ENCODE assay signal across 4 cellular contexts in genomic region chr14:46861753-46862152, GRCh38.
TF ChIP-seq lines count a peak whose summit lies in the region.

No MANE protein-coding gene starts in this region.

TF ChIP-seq in HepG2, 621 proteins besides CTCF, POLR2A, EP300 and RAD21:
- TF ChIP-seq NCOR1 (IDR thresholded peaks at IDR 0.05; ENCODE audit: borderline replicate concordance, low read length) (no peak), XRCC5 (optimal IDR thresholded peaks at IDR 0.05; ENCODE audit: low read length) (no peak), ZNF75D (CRISPR knock-in tag; IDR thresholded peaks at IDR 0.05; ENCODE audit: borderline replicate concordance) (no peak), MAFG (CRISPR knock-in tag; IDR thresholded peaks at IDR 0.05) (no peak), FOSL1 (CRISPR knock-in tag; IDR thresholded peaks at IDR 0.05; ENCODE audit: borderline replicate concordance) (no peak), HOXA5 (CRISPR knock-in tag; IDR thresholded peaks at IDR 0.05) (no peak), POLR2AphosphoS5 (IDR thresholded peaks at IDR 0.05; ENCODE audit: low read depth, low read length) (no peak), MED13 (CRISPR knock-in tag; IDR thresholded peaks at IDR 0.05) (no peak), MAFK (conservative IDR thresholded peaks at IDR 0.05 in 1 of 2, IDR thresholded peaks at IDR 0.05 in 1 of 2; ENCODE audit: low read length in 2 of 2) (peak; percentile 68 to 83), FOXP4 (CRISPR knock-in tag; IDR thresholded peaks at IDR 0.05) (no peak), SMAD1 (CRISPR knock-in tag; IDR thresholded peaks at IDR 0.05; ENCODE audit: borderline replicate concordance, low read depth) (no peak), SMC3 (IDR thresholded peaks at IDR 0.05; ENCODE audit: low read length) (no peak), NR3C1 (CRISPR knock-in tag; IDR thresholded peaks at IDR 0.05) (no peak), HDAC1 (CRISPR knock-in tag; IDR thresholded peaks at IDR 0.05) (no peak), MAFF (IDR thresholded peaks at IDR 0.05; ENCODE audit: low read depth, low read length) (peak; percentile 62), TAF15 (IDR thresholded peaks at IDR 0.05; ENCODE audit: low read depth, low read length, poor library complexity, severe bottlenecking) (no peak)

TF ChIP-seq in A549, 52 proteins besides CTCF, POLR2A, EP300 and RAD21:
- peak; percentile 63 for TF ChIP-seq MAFK (IDR thresholded peaks at IDR 0.05; ENCODE audit: partially characterized antibody)
- TF ChIP-seq RNF2 (IDR thresholded peaks at IDR 0.05; ENCODE audit: borderline replicate concordance, low read depth), result no peak
- TF ChIP-seq CBX8 (IDR thresholded peaks at IDR 0.05), result no peak
TF ChIP-seq in A549: peak in this region for 1.

TF ChIP-seq in IMR-90, 13 proteins besides CTCF, POLR2A, EP300 and RAD21:
- peak; percentile 71 for TF ChIP-seq MAFK (IDR thresholded peaks at IDR 0.05; ENCODE audit: low read depth, low read length)
- TF ChIP-seq MAZ (IDR thresholded peaks at IDR 0.05; ENCODE audit: borderline replicate concordance, low read depth, low read length), result no peak
TF ChIP-seq in IMR-90: peak in this region for 1.

TF ChIP-seq in K562, 482 proteins besides CTCF, POLR2A, EP300 and RAD21:
- TF ChIP-seq MAFG (tag; conservative IDR thresholded peaks at IDR 0.05) (0 out of 2 replicates have a peak, but pooled peaks have one; percentile 13), ZNF316 (IDR thresholded peaks at IDR 0.05) (peak; percentile 42; the same call in 1 of the 2 replicates), ASH1L (IDR thresholded peaks at IDR 0.05; ENCODE audit: borderline replicate concordance, low read depth, partially characterized antibody) (no peak)
